Comparison of ENCODE assay signal across 9 cellular contexts in the genomic region with DNA sequence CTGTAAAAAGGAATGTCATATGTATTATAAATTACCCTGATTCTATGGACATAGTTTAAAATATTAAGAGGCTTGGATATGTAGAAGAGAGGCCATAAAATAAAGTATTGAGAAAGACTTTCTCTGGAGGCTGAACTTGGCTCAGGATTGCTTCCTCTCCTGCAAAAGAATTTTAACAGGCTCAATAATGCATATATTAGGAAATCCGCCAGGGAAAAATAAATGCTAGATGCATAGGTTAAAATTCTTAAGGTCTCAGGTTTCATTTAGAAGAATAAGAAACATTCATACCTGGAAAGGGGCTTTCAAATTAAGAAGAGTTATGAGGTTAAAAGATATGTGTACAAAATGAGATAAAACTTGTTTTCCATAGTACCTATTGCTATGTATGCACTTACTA.
"Had no signal": no experiment of that assay in that cellular context is flagged by ENCODE, and none has a peak within 500 bp of the region (broad histone marks: within the 10 kb centered on the region; RNA-seq: fewer than 3 reads in every experiment).

No MANE protein-coding gene starts in this region.

- H3K9ac ChIP-seq: GM23248 had no signal

- H2AFZ ChIP-seq: GM23248, GM23338 had no signal

- H3K4me1 ChIP-seq: HAP-1 had no signal

- DNase-seq: GM23248, GOT3, H7, H9, HCEC 1CT, HFFc6 had no signal

- H3K36me3 ChIP-seq: HAP-1 had no signal

- H3K4me2 ChIP-seq: GM23338 had no signal

- H3K9me3 ChIP-seq: HAP-1 had no signal

- H3K27ac Mint-ChIP-seq: GM23338, H9, HFFc6 had no signal

- H3K27ac ChIP-seq: GM23248 had no signal

- H3K4me3 Mint-ChIP-seq: GM23338, H9, HFFc6 had no signal

- ATAC-seq: GM23338, HCT116 had no signal

- H3K9me3 Mint-ChIP-seq: GM23338, H9 had no signal

- H3K4me3 ChIP-seq: GM23248, GM23338, HAP-1 had no signal
